In genomic region chr2:74845217-74845751, GRCh38 we compare ENCODE assay signal across 8 cellular contexts. TPM values are rescaled to one million over a fixed set of nuclear protein-coding genes. Genes with fewer than 3 reads are reported as not detected.
DNase-seq lines count a peak whose midpoint lies in the region; ATAC-seq, FAIRE-seq and TF ChIP-seq lines count a peak whose summit lies in the region.

No MANE protein-coding gene starts in this region.

- H2AFZ ChIP-seq in astrocyte (ENCODE audit: low read depth, low read length): peak overlapping the region; percentile 28

- H3K4me3 ChIP-seq in Peyer's patch (no peak overlapping the region), astrocyte (ENCODE audit: insufficient read depth, low read depth, low read length) (no peak overlapping the region), iPS-15b (ENCODE audit: low read depth, low read length) (no peak overlapping the region), spleen (peak overlapping the region in 1 of 8 donors; percentile 27)

- peak in 1 of 2 donors; percentile 86 for TF ChIP-seq POLR2A in Peyer's patch (IDR thresholded peaks at IDR 0.05)
- no peak for TF ChIP-seq POLR2A in spleen (IDR thresholded peaks at IDR 0.05)

- peak overlapping the region; percentile 75 for H3K4me2 ChIP-seq in astrocyte (ENCODE audit: low read length)

- DNase-seq in activated naive CD8-positive, alpha-beta T cell treated with anti-CD3 and anti-CD28 coated beads for 36 hours: no peak
- peak; percentile 28 to 91 (median 87) for DNase-seq in Peyer's patch
- peak; percentile 90 for DNase-seq in astrocyte (ENCODE audit: low read depth)
- peak; percentile 92 for DNase-seq in spleen

- no peaks in the 10 kb centered on the region for H3K27me3 Mint-ChIP-seq in activated naive CD8-positive, alpha-beta T cell
- no peaks in the 10 kb centered on the region for H3K27me3 Mint-ChIP-seq in activated naive CD8-positive, alpha-beta T cell treated with anti-CD3 and anti-CD28 coated beads for 36 hours
- H3K27me3 Mint-ChIP-seq in astrocyte (ENCODE audit: low read depth, unreplicated experiment): no peaks in the 10 kb centered on the region

- H3K36me3 ChIP-seq in Peyer's patch (no peaks in the 10 kb centered on the region), astrocyte (ENCODE audit: insufficient read depth, low read length) (no peaks in the 10 kb centered on the region), iPS-15b (ENCODE audit: control insufficient read depth, insufficient read depth, low read length) (no peaks in the 10 kb centered on the region), spleen (no peaks in the 10 kb centered on the region)

- peak overlapping the region; percentile 73 for H3K4me3 Mint-ChIP-seq in activated naive CD8-positive, alpha-beta T cell
- H3K4me3 Mint-ChIP-seq in activated naive CD8-positive, alpha-beta T cell treated with anti-CD3 and anti-CD28 coated beads for 36 hours: no peak overlapping the region
- peak overlapping the region; percentile 58 for H3K4me3 Mint-ChIP-seq in astrocyte (ENCODE audit: unreplicated experiment)

- no peaks in the 10 kb centered on the region for H4K20me1 ChIP-seq in astrocyte (ENCODE audit: insufficient read depth, low read length)

- intact Hi-C loops in spleen (cut with DNase I; ENCODE audit: low total_unique reads): no loop called here

- no peak for ATAC-seq in GM21423 (IDR thresholded peaks at IDR 0.05; ENCODE audit: unreplicated experiment)
- ATAC-seq in HG02852 (IDR thresholded peaks at IDR 0.05; ENCODE audit: unreplicated experiment): no peak

- TF ChIP-seq CTCF in Peyer's patch (IDR thresholded peaks at IDR 0.05): peak in 1 of 6 experiments; percentile 2
- TF ChIP-seq CTCF in astrocyte (IDR thresholded peaks at IDR 0.05; ENCODE audit: insufficient read depth, low read depth, low read length): no peak
- TF ChIP-seq CTCF in spleen (IDR thresholded peaks at IDR 0.05 in 8 of 11, conservative IDR thresholded peaks at IDR 0.05 in 3 of 11): no peak

- 22 to 36% (median 34%) methylated on average over 8 of the region's 8 CpGs for WGBS in spleen, 5 donors

- H3K79me2 ChIP-seq in astrocyte (ENCODE audit: insufficient read depth, low read length): peaks cover 30% of the 10 kb centered on the region

- H3K27ac Mint-ChIP-seq in activated naive CD8-positive, alpha-beta T cell: peak overlapping the region; percentile 22
- no peak overlapping the region for H3K27ac Mint-ChIP-seq in activated naive CD8-positive, alpha-beta T cell treated with anti-CD3 and anti-CD28 coated beads for 36 hours
- H3K27ac Mint-ChIP-seq in astrocyte (ENCODE audit: unreplicated experiment): peak overlapping the region; percentile 79

- H3K4me1 ChIP-seq in Peyer's patch (peaks cover 5 to 60% (median 17%) of the 10 kb centered on the region in 4 donors), astrocyte (ENCODE audit: insufficient read depth, low read length) (peaks cover 38% of the 10 kb centered on the region), iPS-15b (ENCODE audit: control insufficient read depth, insufficient read depth, low read length) (peaks cover 22% of the 10 kb centered on the region), spleen (peaks cover 29 to 100% (median 71%) of the 10 kb centered on the region in 6 donors)

- no peaks in the 10 kb centered on the region for H3K9me3 Mint-ChIP-seq in activated naive CD8-positive, alpha-beta T cell (ENCODE audit: low read depth)
- H3K9me3 Mint-ChIP-seq in activated naive CD8-positive, alpha-beta T cell treated with anti-CD3 and anti-CD28 coated beads for 36 hours: no peaks in the 10 kb centered on the region
- no peaks in the 10 kb centered on the region for H3K9me3 Mint-ChIP-seq in astrocyte (ENCODE audit: unreplicated experiment)

- H3K9ac ChIP-seq in astrocyte (ENCODE audit: low read length) (peak overlapping the region; percentile 49), iPS-15b (ENCODE audit: low read depth, low read length) (peak overlapping the region; percentile 1)

- peaks cover 9% of the 10 kb centered on the region for H3K36me3 Mint-ChIP-seq in activated naive CD8-positive, alpha-beta T cell
- peaks cover 50% of the 10 kb centered on the region for H3K36me3 Mint-ChIP-seq in activated naive CD8-positive, alpha-beta T cell treated with anti-CD3 and anti-CD28 coated beads for 36 hours
- no peaks in the 10 kb centered on the region for H3K36me3 Mint-ChIP-seq in astrocyte (ENCODE audit: low read depth, unreplicated experiment)

- H3K27ac ChIP-seq in Peyer's patch (peak overlapping the region; percentile 33 to 90 (median 62)), astrocyte (ENCODE audit: low read depth, low read length) (peak overlapping the region; percentile 60), spleen (peak overlapping the region; percentile 4 to 93 (median 76))

- H3K9me3 ChIP-seq in Peyer's patch (no peaks in the 10 kb centered on the region), astrocyte (ENCODE audit: insufficient read depth, low read depth, low read length) (no peaks in the 10 kb centered on the region), iPS-15b (ENCODE audit: control insufficient read depth, insufficient read depth, low read length) (no peaks in the 10 kb centered on the region), spleen (no peaks in the 10 kb centered on the region)

- peak; percentile 54 for FAIRE-seq in astrocyte (lab: Jason Lieb, UNC)

- H3K27me3 ChIP-seq in Peyer's patch: no peaks in the 10 kb centered on the region
- no peaks in the 10 kb centered on the region for H3K27me3 ChIP-seq in astrocyte (ENCODE audit: insufficient read depth, low read length)
- no peaks in the 10 kb centered on the region for H3K27me3 ChIP-seq in iPS-15b (ENCODE audit: control insufficient read depth, insufficient read depth, low read length)
- no peaks in the 10 kb centered on the region for H3K27me3 ChIP-seq in spleen (replicated peaks in 1 of 7)

- peaks cover 95% of the 10 kb centered on the region for H3K4me1 Mint-ChIP-seq in activated naive CD8-positive, alpha-beta T cell (ENCODE audit: low read depth)
- peaks cover 91% of the 10 kb centered on the region for H3K4me1 Mint-ChIP-seq in activated naive CD8-positive, alpha-beta T cell treated with anti-CD3 and anti-CD28 coated beads for 36 hours
- H3K4me1 Mint-ChIP-seq in astrocyte (ENCODE audit: low read depth, unreplicated experiment): peaks cover 58% of the 10 kb centered on the region

RNA-seq across cellular contexts. Expression of gene HK2, which starts 11.4 kb away (rescaled TPM):
- total RNA-seq in activated naive CD8-positive, alpha-beta T cell treated with anti-CD3 and anti-CD28 coated beads for 36 hours: 100 to 1,000 TPM; 101 to 102 TPM
- total RNA-seq in Peyer's patch (10 to 100 TPM in 3 of 4 donors, 1 to 10 TPM in 1; 9.9 to 39.9 (median 24.8) TPM), astrocyte (46.2 and 46.7 TPM in 2 replicates), spleen (10 to 100 TPM; 15.3 to 67.8 (median 17.3) TPM)
- 1 to 10 TPM; 4.8 to 8.1 (median 4.9) TPM for polyA plus RNA-seq in spleen
